In genomic region chr1:32817815-32818786, GRCh38 we compare ENCODE assay signal across 1 cellular context.
TF ChIP-seq lines count a peak whose summit lies in the region.

No MANE protein-coding gene starts in this region.

TF ChIP-seq in HepG2, 621 proteins besides CTCF, POLR2A, EP300 and RAD21 (continues in another document):
- TF ChIP-seq ZNF513 (CRISPR knock-in tag; conservative IDR thresholded peaks at IDR 0.05) (no peak), HNF4A (CRISPR knock-in tag; IDR thresholded peaks at IDR 0.05) (no peak), ZSCAN25 (CRISPR knock-in tag; IDR thresholded peaks at IDR 0.05) (peak; percentile 74; the same call in 1 of the 2 replicates), ZKSCAN8 (CRISPR knock-in tag; IDR thresholded peaks at IDR 0.05; ENCODE audit: borderline replicate concordance) (no peak), ZNF451 (CRISPR knock-in tag; IDR thresholded peaks at IDR 0.05) (peak; percentile 20; the same call in 1 of the 2 replicates), CHD4 (IDR thresholded peaks at IDR 0.05; ENCODE audit: borderline replicate concordance, low read length) (0 out of 2 replicates have a peak, but pooled peaks have one; percentile 23), CREBL2 (CRISPR knock-in tag; IDR thresholded peaks at IDR 0.05; ENCODE audit: borderline replicate concordance) (no peak), ZNF441 (CRISPR knock-in tag; IDR thresholded peaks at IDR 0.05; ENCODE audit: borderline replicate concordance) (no peak), TEAD3 (CRISPR knock-in tag; optimal IDR thresholded peaks at IDR 0.05; ENCODE audit: borderline replicate concordance) (no peak), TP53 (CRISPR knock-in tag; conservative IDR thresholded peaks at IDR 0.05) (no peak), ZNF264 (CRISPR knock-in tag; IDR thresholded peaks at IDR 0.05) (no peak), XBP1 (CRISPR knock-in tag; IDR thresholded peaks at IDR 0.05) (no peak), ZNF430 (CRISPR knock-in tag; IDR thresholded peaks at IDR 0.05) (no peak; the same call in 1 of the 2 replicates), REL (CRISPR knock-in tag; conservative IDR thresholded peaks at IDR 0.05) (peak; percentile 49), ZNF850 (CRISPR knock-in tag; conservative IDR thresholded peaks at IDR 0.05) (no peak), ZNF629 (CRISPR knock-in tag; conservative IDR thresholded peaks at IDR 0.05) (no peak), ZNF180 (CRISPR knock-in tag; IDR thresholded peaks at IDR 0.05; ENCODE audit: borderline replicate concordance, low read depth) (no peak), ZNF816 (CRISPR knock-in tag; IDR thresholded peaks at IDR 0.05; ENCODE audit: borderline replicate concordance) (no peak), ZNF577 (CRISPR knock-in tag; IDR thresholded peaks at IDR 0.05; ENCODE audit: borderline replicate concordance, low read depth) (no peak), SALL1 (CRISPR knock-in tag; IDR thresholded peaks at IDR 0.05) (no peak), REXO4 (CRISPR knock-in tag; IDR thresholded peaks at IDR 0.05; ENCODE audit: borderline replicate concordance) (no peak), NR2C2 (CRISPR knock-in tag; IDR thresholded peaks at IDR 0.05; ENCODE audit: borderline replicate concordance) (no peak), XRCC5 (optimal IDR thresholded peaks at IDR 0.05; ENCODE audit: low read length) (no peak), ATF7 (IDR thresholded peaks at IDR 0.05) (no peak), ATF7 (CRISPR knock-in tag; IDR thresholded peaks at IDR 0.05) (peak; percentile 24; the same call in 1 of the 2 replicates), ZNF839 (CRISPR knock-in tag; IDR thresholded peaks at IDR 0.05; ENCODE audit: borderline replicate concordance) (no peak), SPEN (CRISPR knock-in tag; IDR thresholded peaks at IDR 0.05; ENCODE audit: low read depth) (peak; percentile 59; the same call in 1 of the 2 replicates), SKI (IDR thresholded peaks at IDR 0.05; ENCODE audit: partially characterized antibody) (no peak), SMC3 (IDR thresholded peaks at IDR 0.05; ENCODE audit: low read length) (no peak), FOXK1 (CRISPR knock-in tag; IDR thresholded peaks at IDR 0.05; ENCODE audit: borderline replicate concordance, low read depth) (peak; percentile 17; the same call in 1 of the 2 replicates), HOXA9 (CRISPR knock-in tag; IDR thresholded peaks at IDR 0.05; ENCODE audit: borderline replicate concordance) (0 out of 2 replicates have a peak, but pooled peaks have one; percentile 58), RNF219 (CRISPR knock-in tag; IDR thresholded peaks at IDR 0.05) (no peak), ZNF205 (CRISPR knock-in tag; IDR thresholded peaks at IDR 0.05) (no peak), GPN1 (CRISPR knock-in tag; IDR thresholded peaks at IDR 0.05; ENCODE audit: borderline replicate concordance) (no peak), ZNF589 (CRISPR knock-in tag; conservative IDR thresholded peaks at IDR 0.05) (no peak; the same call in 1 of the 2 replicates), ZNF253 (CRISPR knock-in tag; IDR thresholded peaks at IDR 0.05; ENCODE audit: borderline replicate concordance) (peak; percentile 77; the same call in 1 of the 2 replicates), GATAD2A (CRISPR knock-in tag; IDR thresholded peaks at IDR 0.05) (peak; percentile 16; the same call in 1 of the 2 replicates), MAFK (conservative IDR thresholded peaks at IDR 0.05 in 1 of 2, IDR thresholded peaks at IDR 0.05 in 1 of 2; ENCODE audit: low read length in 2 of 2) (no peak), ZNF30 (CRISPR knock-in tag; IDR thresholded peaks at IDR 0.05) (peak; percentile 27; the same call in 1 of the 2 replicates), ZBTB25 (CRISPR knock-in tag; IDR thresholded peaks at IDR 0.05) (no peak), SP140L (CRISPR knock-in tag; IDR thresholded peaks at IDR 0.05; ENCODE audit: borderline replicate concordance) (no peak), ZNF333 (CRISPR knock-in tag; IDR thresholded peaks at IDR 0.05; ENCODE audit: borderline replicate concordance) (peak; percentile 70; the same call in 1 of the 2 replicates), GTF3A (CRISPR knock-in tag; conservative IDR thresholded peaks at IDR 0.05) (no peak), MED1 (CRISPR knock-in tag; IDR thresholded peaks at IDR 0.05) (0 out of 2 replicates have a peak, but pooled peaks have one; percentile 28), PHF8 (CRISPR knock-in tag; IDR thresholded peaks at IDR 0.05) (peak; percentile 70), MAZ (IDR thresholded peaks at IDR 0.05; ENCODE audit: borderline replicate concordance, low read depth, low read length) (no peak), MAZ (CRISPR knock-in tag; IDR thresholded peaks at IDR 0.05; ENCODE audit: low read depth) (no peak), BRF2 (CRISPR knock-in tag; IDR thresholded peaks at IDR 0.05) (no peak; the same call in 1 of the 2 replicates), SMAD9 (CRISPR knock-in tag; IDR thresholded peaks at IDR 0.05) (no peak), ZNF256 (CRISPR knock-in tag; conservative IDR thresholded peaks at IDR 0.05) (no peak), EHMT2 (IDR thresholded peaks at IDR 0.05; ENCODE audit: borderline replicate concordance, low read depth, low read length) (no peak)
- TF ChIP-seq, protein P1, sequence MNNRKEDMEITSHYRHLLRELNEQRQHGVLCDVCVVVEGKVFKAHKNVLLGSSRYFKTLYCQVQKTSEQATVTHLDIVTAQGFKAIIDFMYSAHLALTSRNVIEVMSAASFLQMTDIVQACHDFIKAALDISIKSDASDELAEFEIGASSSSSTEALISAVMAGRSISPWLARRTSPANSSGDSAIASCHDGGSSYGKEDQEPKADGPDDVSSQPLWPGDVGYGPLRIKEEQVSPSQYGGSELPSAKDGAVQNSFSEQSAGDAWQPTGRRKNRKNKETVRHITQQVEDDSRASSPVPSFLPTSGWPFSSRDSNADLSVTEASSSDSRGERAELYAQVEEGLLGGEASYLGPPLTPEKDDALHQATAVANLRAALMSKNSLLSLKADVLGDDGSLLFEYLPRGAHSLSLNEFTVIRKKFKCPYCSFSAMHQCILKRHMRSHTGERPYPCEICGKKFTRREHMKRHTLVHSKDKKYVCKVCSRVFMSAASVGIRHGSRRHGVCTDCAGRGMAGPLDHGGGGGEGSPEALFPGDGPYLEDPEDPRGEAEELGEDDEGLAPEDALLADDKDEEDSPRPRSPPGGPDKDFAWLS (CRISPR knock-in tag; IDR thresholded peaks at IDR 0.05; ENCODE audit: borderline replicate concordance): no peak
- TF ChIP-seq, protein P2, sequence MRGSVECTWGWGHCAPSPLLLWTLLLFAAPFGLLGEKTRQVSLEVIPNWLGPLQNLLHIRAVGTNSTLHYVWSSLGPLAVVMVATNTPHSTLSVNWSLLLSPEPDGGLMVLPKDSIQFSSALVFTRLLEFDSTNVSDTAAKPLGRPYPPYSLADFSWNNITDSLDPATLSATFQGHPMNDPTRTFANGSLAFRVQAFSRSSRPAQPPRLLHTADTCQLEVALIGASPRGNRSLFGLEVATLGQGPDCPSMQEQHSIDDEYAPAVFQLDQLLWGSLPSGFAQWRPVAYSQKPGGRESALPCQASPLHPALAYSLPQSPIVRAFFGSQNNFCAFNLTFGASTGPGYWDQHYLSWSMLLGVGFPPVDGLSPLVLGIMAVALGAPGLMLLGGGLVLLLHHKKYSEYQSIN (CRISPR knock-in tag; IDR thresholded peaks at IDR 0.05; ENCODE audit: borderline replicate concordance): no peak
- TF ChIP-seq, protein P3, sequence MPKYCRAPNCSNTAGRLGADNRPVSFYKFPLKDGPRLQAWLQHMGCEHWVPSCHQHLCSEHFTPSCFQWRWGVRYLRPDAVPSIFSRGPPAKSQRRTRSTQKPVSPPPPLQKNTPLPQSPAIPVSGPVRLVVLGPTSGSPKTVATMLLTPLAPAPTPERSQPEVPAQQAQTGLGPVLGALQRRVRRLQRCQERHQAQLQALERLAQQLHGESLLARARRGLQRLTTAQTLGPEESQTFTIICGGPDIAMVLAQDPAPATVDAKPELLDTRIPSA (CRISPR knock-in tag; IDR thresholded peaks at IDR 0.05; ENCODE audit: borderline replicate concordance): 0 out of 2 replicates have a peak, but pooled peaks have one; percentile 17
- TF ChIP-seq, protein P4, sequence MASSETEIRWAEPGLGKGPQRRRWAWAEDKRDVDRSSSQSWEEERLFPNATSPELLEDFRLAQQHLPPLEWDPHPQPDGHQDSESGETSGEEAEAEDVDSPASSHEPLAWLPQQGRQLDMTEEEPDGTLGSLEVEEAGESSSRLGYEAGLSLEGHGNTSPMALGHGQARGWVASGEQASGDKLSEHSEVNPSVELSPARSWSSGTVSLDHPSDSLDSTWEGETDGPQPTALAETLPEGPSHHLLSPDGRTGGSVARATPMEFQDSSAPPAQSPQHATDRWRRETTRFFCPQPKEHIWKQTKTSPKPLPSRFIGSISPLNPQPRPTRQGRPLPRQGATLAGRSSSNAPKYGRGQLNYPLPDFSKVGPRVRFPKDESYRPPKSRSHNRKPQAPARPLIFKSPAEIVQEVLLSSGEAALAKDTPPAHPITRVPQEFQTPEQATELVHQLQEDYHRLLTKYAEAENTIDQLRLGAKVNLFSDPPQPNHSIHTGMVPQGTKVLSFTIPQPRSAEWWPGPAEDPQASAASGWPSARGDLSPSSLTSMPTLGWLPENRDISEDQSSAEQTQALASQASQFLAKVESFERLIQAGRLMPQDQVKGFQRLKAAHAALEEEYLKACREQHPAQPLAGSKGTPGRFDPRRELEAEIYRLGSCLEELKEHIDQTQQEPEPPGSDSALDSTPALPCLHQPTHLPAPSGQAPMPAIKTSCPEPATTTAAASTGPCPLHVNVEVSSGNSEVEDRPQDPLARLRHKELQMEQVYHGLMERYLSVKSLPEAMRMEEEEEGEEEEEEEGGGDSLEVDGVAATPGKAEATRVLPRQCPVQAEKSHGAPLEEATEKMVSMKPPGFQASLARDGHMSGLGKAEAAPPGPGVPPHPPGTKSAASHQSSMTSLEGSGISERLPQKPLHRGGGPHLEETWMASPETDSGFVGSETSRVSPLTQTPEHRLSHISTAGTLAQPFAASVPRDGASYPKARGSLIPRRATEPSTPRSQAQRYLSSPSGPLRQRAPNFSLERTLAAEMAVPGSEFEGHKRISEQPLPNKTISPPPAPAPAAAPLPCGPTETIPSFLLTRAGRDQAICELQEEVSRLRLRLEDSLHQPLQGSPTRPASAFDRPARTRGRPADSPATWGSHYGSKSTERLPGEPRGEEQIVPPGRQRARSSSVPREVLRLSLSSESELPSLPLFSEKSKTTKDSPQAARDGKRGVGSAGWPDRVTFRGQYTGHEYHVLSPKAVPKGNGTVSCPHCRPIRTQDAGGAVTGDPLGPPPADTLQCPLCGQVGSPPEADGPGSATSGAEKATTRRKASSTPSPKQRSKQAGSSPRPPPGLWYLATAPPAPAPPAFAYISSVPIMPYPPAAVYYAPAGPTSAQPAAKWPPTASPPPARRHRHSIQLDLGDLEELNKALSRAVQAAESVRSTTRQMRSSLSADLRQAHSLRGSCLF (CRISPR knock-in tag; IDR thresholded peaks at IDR 0.05; ENCODE audit: borderline replicate concordance): no peak; the same call in 1 of the 2 replicates
- TF ChIP-seq, protein P5, sequence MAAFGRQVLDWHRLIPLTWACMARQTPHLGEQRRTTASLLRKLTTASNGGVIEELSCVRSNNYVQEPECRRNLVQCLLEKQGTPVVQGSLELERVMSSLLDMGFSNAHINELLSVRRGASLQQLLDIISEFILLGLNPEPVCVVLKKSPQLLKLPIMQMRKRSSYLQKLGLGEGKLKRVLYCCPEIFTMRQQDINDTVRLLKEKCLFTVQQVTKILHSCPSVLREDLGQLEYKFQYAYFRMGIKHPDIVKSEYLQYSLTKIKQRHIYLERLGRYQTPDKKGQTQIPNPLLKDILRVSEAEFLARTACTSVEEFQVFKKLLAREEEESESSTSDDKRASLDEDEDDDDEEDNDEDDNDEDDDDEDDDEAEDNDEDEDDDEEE (CRISPR knock-in tag; IDR thresholded peaks at IDR 0.05): 0 out of 2 replicates have a peak, but pooled peaks have one; percentile 15
